In genomic region chr21:24444736-24445135, GRCh38 we compare ENCODE assay signal across 25 cellular contexts.
"Had no signal": no experiment of that assay in that cellular context is flagged by ENCODE, and none has a peak within 500 bp of the region (broad histone marks: within the 10 kb centered on the region; RNA-seq: fewer than 3 reads in every experiment).

No MANE protein-coding gene starts in this region.

- H3K36me3 ChIP-seq: neural progenitor cell, ovary, right lobe of liver, sigmoid colon, stomach, suprapubic skin, tibial artery, transverse colon, upper lobe of right lung, uterus had no signal

- FAIRE-seq: small intestine had no signal

- H3K9ac ChIP-seq: neural progenitor cell, parathyroid adenoma had no signal

- H3K4me3 ChIP-seq: neural progenitor cell, ovary, psoas muscle, right lobe of liver, sigmoid colon, stomach, suprapubic skin, testis, tibial artery, transverse colon, upper lobe of right lung, uterus had no signal

- H3K9me3 ChIP-seq: ovary, psoas muscle, right lobe of liver, sigmoid colon, suprapubic skin, testis, tibial artery, transverse colon, upper lobe of right lung, uterus had no signal

- H3K27me3 ChIP-seq: neural progenitor cell, ovary, right lobe of liver, sigmoid colon, stomach, suprapubic skin, testis, tibial artery, transverse colon, upper lobe of right lung, uterus had no signal

- H3K27ac ChIP-seq: neural progenitor cell, ovary, parathyroid adenoma, psoas muscle, right lobe of liver, sigmoid colon, stomach, suprapubic skin, testis, tibial artery, transverse colon, upper lobe of right lung, uterus had no signal

- DNase-seq: natural killer cell; occipital lobe; ovary; posterior cingulate gyrus; psoas muscle; right cardiac atrium; right lobe of liver; sigmoid colon; small intestine; stimulated activated CD4-positive, alpha-beta T cell treated with anti-CD3 and anti-CD28 coated beads, Interleukin-15, amount 100 ng/mL, for 24 hours; stimulated activated CD4-positive, alpha-beta T cell treated with anti-CD3 and anti-CD28 coated beads, Interleukin-2, amount 100 ng/mL, for 24 hours; stimulated activated CD4-positive, alpha-beta T cell treated with anti-CD3 and anti-CD28 coated beads, Interleukin-2, amount 100 ng/mL, for 48 hours; stimulated activated CD4-positive, alpha-beta T cell treated with anti-CD3 and anti-CD28 coated beads, Interleukin-4, amount 100 ng/mL, for 24 hours; stimulated activated naive B cell treated with anti-CD40 and anti-IgM and Interleukin-4, amounts not matched to agents 10 μg/mL and 1 μg/mL and 100 μg/mL, for 72 hours; stimulated activated naive CD4-positive, alpha-beta T cell treated with Interleukin-2 at 50 U/mL for 16 hours; stomach; testis; tibial artery; transverse colon; upper lobe of right lung; uterus had no signal

- H3K4me1 ChIP-seq: neural progenitor cell, parathyroid adenoma, psoas muscle, right lobe of liver, sigmoid colon, stomach, suprapubic skin, testis, tibial artery, transverse colon, upper lobe of right lung, uterus had no signal

- ATAC-seq: natural killer cell; psoas muscle; right cardiac atrium; right lobe of liver; stimulated activated effector memory CD8-positive, alpha-beta T cell treated with anti-CD3 and anti-CD28 coated beads, Interleukin-12 subunit alpha, Interleukin-12 subunit beta, amount 100 ng/mL, for 72 hours; stimulated activated naive B cell treated with anti-CD40 and anti-IgM and Interleukin-4, amounts not matched to agents 10 μg/mL and 1 μg/mL and 100 μg/mL, for 72 hours; upper lobe of right lung had no signal
